ENCODE assay signal across 8 cellular contexts in the genomic region with DNA sequence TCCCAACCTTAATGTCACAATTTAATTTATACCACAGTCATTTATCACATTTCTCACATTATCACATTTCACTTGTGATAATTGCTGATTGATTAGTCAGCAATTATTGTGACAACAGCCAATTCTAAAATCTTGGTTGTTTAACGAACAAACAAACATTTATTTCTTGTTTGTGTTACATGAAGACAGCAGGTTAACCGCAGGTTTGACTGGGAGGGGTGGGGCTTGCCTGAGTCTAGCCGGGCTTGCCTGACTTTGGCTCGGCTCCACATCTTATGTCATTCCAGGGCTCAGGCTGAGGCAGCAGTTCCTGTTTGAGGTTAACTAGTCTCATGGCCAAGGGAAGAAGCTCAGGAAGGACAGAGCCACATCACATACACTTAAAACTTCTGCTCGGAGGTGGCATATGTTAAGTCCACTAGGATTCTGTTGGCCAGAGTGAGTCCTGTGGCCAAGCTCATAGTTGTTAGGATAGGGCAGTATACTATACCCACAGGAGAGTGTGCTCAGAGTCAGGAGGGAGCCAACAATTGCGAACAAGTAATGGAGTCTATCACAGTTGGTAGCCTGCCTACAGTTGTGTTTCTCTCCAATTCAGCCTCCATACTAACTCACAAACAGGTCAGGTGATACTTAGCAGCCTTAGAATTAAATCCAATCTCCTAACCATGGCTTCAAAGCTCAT.
A peak's percentile ranks its signal among the peaks of the same experiment; 100 is the strongest.
DNase-seq lines count a peak whose midpoint lies in the region; ATAC-seq and TF ChIP-seq lines count a peak whose summit lies in the region.

No MANE protein-coding gene starts in this region.

- H3K9me3 ChIP-seq in effector memory CD4-positive, alpha-beta T cell (ENCODE audit: control insufficient read depth, low read length) = no peaks in the 10 kb centered on the region

- DNase-seq in C1 segment of cervical spinal cord (lab: John Stamatoyannopoulos, UW) (peak in 8 of 14 donors; percentile 8 to 52 (median 34)), H7 (peak; percentile 9), NOMO-1 treated with DMSO at 0.1 percent for 48 hours (lab: John Stamatoyannopoulos, UW; ENCODE audit: unreplicated experiment) (peak; percentile 44), mucosa of gallbladder (ENCODE audit: low spot score) (peak; percentile 87), GM10248 (ENCODE audit: extremely low spot score) (no peak)
- peak; percentile 2 to 9 (median 4) for DNase-seq in effector memory CD4-positive, alpha-beta T cell

- H3K4me1 ChIP-seq in effector memory CD4-positive, alpha-beta T cell (ENCODE audit: control insufficient read depth, insufficient read depth, low read length, poor library complexity, severe bottlenecking) = peaks cover 4% of the 10 kb centered on the region

- ATAC-seq in GM19351 (IDR thresholded peaks at IDR 0.05; ENCODE audit: unreplicated experiment) = no peak
- ATAC-seq in HG03159 (IDR thresholded peaks at IDR 0.05; ENCODE audit: unreplicated experiment) = no peak

- POLR2A ChIA-PET in GM10248 (lab: Yijun Ruan, JAX) = no interaction called here

- no peaks in the 10 kb centered on the region for H3K27me3 ChIP-seq in H7 (ENCODE audit: control insufficient read depth, insufficient read depth, low read length)
- no peaks in the 10 kb centered on the region for H3K27me3 ChIP-seq in effector memory CD4-positive, alpha-beta T cell (replicated peaks; ENCODE audit: control insufficient read depth, insufficient read depth, low read length, poor library complexity, severe bottlenecking)

- CTCF ChIA-PET in GM10248 (lab: Yijun Ruan, JAX) = interaction anchor here (1.3 to 1.5 kb wide), 4 partner anchors 9 to 39 kb away, joined by 3 read pairs; no protein-coding TSS in a partner anchor

- no peak overlapping the region for H3K27ac ChIP-seq in effector memory CD4-positive, alpha-beta T cell (ENCODE audit: insufficient read depth, low read length, poor library complexity, severe bottlenecking)

- H3K36me3 ChIP-seq in H7 (replicated peaks; ENCODE audit: control insufficient read depth, insufficient read depth, low read length) = no peaks in the 10 kb centered on the region
- H3K36me3 ChIP-seq in effector memory CD4-positive, alpha-beta T cell (ENCODE audit: control insufficient read depth, insufficient read depth, low read length) = no peaks in the 10 kb centered on the region

- no peak overlapping the region for H3K4me3 ChIP-seq in H7 (ENCODE audit: insufficient read depth, low read depth, low read length)
- no peak overlapping the region for H3K4me3 ChIP-seq in effector memory CD4-positive, alpha-beta T cell (ENCODE audit: insufficient read depth, low read depth, low read length, poor library complexity, severe bottlenecking)

- TF ChIP-seq CTCF in GM10248 (IDR thresholded peaks at IDR 0.05; ENCODE audit: control extremely low read depth, extremely low read depth, low read depth, missing control alignments) = no peak
